20 cellular contexts compared by ENCODE assay signal in the genomic region with DNA sequence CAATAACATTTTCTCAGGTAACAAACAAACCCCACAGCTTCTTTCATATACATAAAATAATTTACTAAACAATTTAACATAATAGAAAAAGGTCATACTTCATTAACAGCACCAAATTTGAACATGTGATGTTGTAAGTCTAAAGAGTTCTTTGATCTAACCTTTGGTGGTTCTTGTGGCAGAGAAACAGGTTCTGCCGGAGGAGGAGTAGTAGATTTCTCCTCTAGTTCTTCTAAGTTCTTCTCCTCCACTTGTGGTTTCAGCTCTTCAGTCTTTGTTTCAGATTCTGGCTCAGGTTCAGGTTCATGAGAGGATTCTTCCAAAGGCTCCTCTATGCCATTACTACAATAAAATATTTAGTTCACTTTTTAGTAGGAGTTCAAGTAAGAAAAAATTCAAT. TPM values are rescaled to one million over a fixed set of nuclear protein-coding genes. Genes with fewer than 3 reads are reported as not detected.
DNase-seq lines count a peak whose midpoint lies in the region; TF ChIP-seq lines count a peak whose summit lies in the region.
"Had no signal": no experiment of that assay in that cellular context is flagged by ENCODE, and none has a peak within 500 bp of the region (broad histone marks: within the 10 kb centered on the region; RNA-seq: fewer than 3 reads in every experiment).

No MANE protein-coding gene starts in this region.

- peak overlapping the region; percentile 83 for H3K27ac Mint-ChIP-seq in activated T-cell treated with anti-CD3 and anti-CD28 coated beads, Interleukin-2, amount 50 U/mL, for 24 hours
- peak overlapping the region; percentile 95 for H3K27ac Mint-ChIP-seq in activated naive CD8-positive, alpha-beta T cell treated with anti-CD3 and anti-CD28 coated beads for 36 hours
- peak overlapping the region; percentile 4 for H3K27ac Mint-ChIP-seq in osteocyte (ENCODE audit: unreplicated experiment)
- H3K27ac Mint-ChIP-seq: nephron had no signal

- peaks cover 96% of the 10 kb centered on the region for H3K36me3 Mint-ChIP-seq in activated T-cell treated with anti-CD3 and anti-CD28 coated beads, Interleukin-2, amount 50 U/mL, for 24 hours (ENCODE audit: low read depth)
- H3K36me3 Mint-ChIP-seq in activated naive CD8-positive, alpha-beta T cell treated with anti-CD3 and anti-CD28 coated beads for 36 hours = peaks cover 49% of the 10 kb centered on the region
- peaks cover 34% of the 10 kb centered on the region for H3K36me3 Mint-ChIP-seq in osteocyte (ENCODE audit: unreplicated experiment)

- no peaks in the 10 kb centered on the region for H4K20me1 ChIP-seq in MM.1S (ENCODE audit: insufficient read depth, low read length)

- peaks cover 85% of the 10 kb centered on the region for H3K79me2 ChIP-seq in MM.1S (ENCODE audit: low read length)

- no peak overlapping the region for H3K4me2 ChIP-seq in MM.1S (ENCODE audit: low read depth, low read length)

- TF ChIP-seq CTCF in MM.1S (IDR thresholded peaks at IDR 0.05; ENCODE audit: low read length) = no peak
- no peak for TF ChIP-seq CTCF in osteocyte (IDR thresholded peaks at IDR 0.05)

- no peak for DNase-seq in activated T-cell treated with anti-CD3 and anti-CD28 coated beads, Interleukin-2, amount 50 U/mL, for 24 hours
- DNase-seq in activated T-cell treated with anti-CD3 and anti-CD28 coated beads for 4 hours = no peak
- no peak for DNase-seq in MM.1S
- no peak for DNase-seq in activated naive CD8-positive, alpha-beta T cell treated with anti-CD3 and anti-CD28 coated beads for 36 hours
- DNase-seq in osteocyte (ENCODE audit: extremely low spot score, unreplicated experiment) = no peak
- DNase-seq in C1 segment of cervical spinal cord (lab: John Stamatoyannopoulos, UW) = no peak
- no peak for DNase-seq in CD1c-positive myeloid dendritic cell (ENCODE audit: extremely low spot score)
- DNase-seq in pons (ENCODE audit: low spot score) = no peak
- DNase-seq: ACHN, Caco-2, erythroblast, NCI-H1092 treated with DMSO at 0.1 percent for 48 hours, SW 1271 had no signal

- peaks cover 69% of the 10 kb centered on the region for H3K4me1 Mint-ChIP-seq in activated T-cell treated with anti-CD3 and anti-CD28 coated beads, Interleukin-2, amount 50 U/mL, for 24 hours (ENCODE audit: low read depth)
- peaks cover 68% of the 10 kb centered on the region for H3K4me1 Mint-ChIP-seq in activated naive CD8-positive, alpha-beta T cell treated with anti-CD3 and anti-CD28 coated beads for 36 hours
- H3K4me1 Mint-ChIP-seq in osteocyte (ENCODE audit: unreplicated experiment) = peaks cover 2% of the 10 kb centered on the region
- H3K4me1 Mint-ChIP-seq: nephron had no signal

- peaks cover 21% of the 10 kb centered on the region for H3K4me1 ChIP-seq in MM.1S (ENCODE audit: low read length)
- H3K4me1 ChIP-seq: ascending aorta, vagina had no signal

- H3K9me3 ChIP-seq in MM.1S (replicated peaks; ENCODE audit: insufficient read depth, low read length) = no peaks in the 10 kb centered on the region
- H3K9me3 ChIP-seq: ascending aorta, Caco-2, vagina had no signal

- no peaks in the 10 kb centered on the region for H3K27me3 Mint-ChIP-seq in activated T-cell treated with anti-CD3 and anti-CD28 coated beads, Interleukin-2, amount 50 U/mL, for 24 hours
- H3K27me3 Mint-ChIP-seq in activated naive CD8-positive, alpha-beta T cell treated with anti-CD3 and anti-CD28 coated beads for 36 hours = no peaks in the 10 kb centered on the region
- H3K27me3 Mint-ChIP-seq in osteocyte (ENCODE audit: unreplicated experiment) = no peaks in the 10 kb centered on the region

- H3K9me2 ChIP-seq in MM.1S (replicated peaks; ENCODE audit: insufficient read depth, low read length) = no peaks in the 10 kb centered on the region

- H3K27me3 ChIP-seq in MM.1S (replicated peaks; ENCODE audit: insufficient read depth, low read length) = no peaks in the 10 kb centered on the region
- H3K27me3 ChIP-seq: ascending aorta, vagina had no signal

- H3F3A ChIP-seq in MM.1S (ENCODE audit: insufficient read depth, low read length) = peaks cover 5% of the 10 kb centered on the region; the same call in 1 of the 2 replicates

- no peaks in the 10 kb centered on the region for H3K9me3 Mint-ChIP-seq in activated T-cell treated with anti-CD3 and anti-CD28 coated beads, Interleukin-2, amount 50 U/mL, for 24 hours
- no peaks in the 10 kb centered on the region for H3K9me3 Mint-ChIP-seq in activated naive CD8-positive, alpha-beta T cell treated with anti-CD3 and anti-CD28 coated beads for 36 hours
- no peaks in the 10 kb centered on the region for H3K9me3 Mint-ChIP-seq in osteocyte (ENCODE audit: unreplicated experiment)
- H3K9me3 Mint-ChIP-seq: nephron had no signal

- no peak overlapping the region for H2AFZ ChIP-seq in MM.1S (ENCODE audit: low read length)

- peak overlapping the region; percentile 32 for H3K4me3 Mint-ChIP-seq in activated T-cell treated with anti-CD3 and anti-CD28 coated beads, Interleukin-2, amount 50 U/mL, for 24 hours
- peak overlapping the region; percentile 52 for H3K4me3 Mint-ChIP-seq in activated naive CD8-positive, alpha-beta T cell treated with anti-CD3 and anti-CD28 coated beads for 36 hours
- no peak overlapping the region for H3K4me3 Mint-ChIP-seq in osteocyte (ENCODE audit: unreplicated experiment)
- H3K4me3 Mint-ChIP-seq: nephron had no signal

- peak overlapping the region; percentile 46; the same call in 1 of the 2 replicates for H3K27ac ChIP-seq in MM.1S (ENCODE audit: low read length)
- H3K27ac ChIP-seq: ascending aorta, coronary artery, RWPE1, vagina, VCaP had no signal

- H3K4me3 ChIP-seq in MM.1S (ENCODE audit: low read length) = no peak overlapping the region
- H3K4me3 ChIP-seq: ascending aorta, coronary artery, vagina had no signal

- no peak overlapping the region for H3K9ac ChIP-seq in MM.1S (ENCODE audit: low read length)

- H3K36me3 ChIP-seq in MM.1S (replicated peaks; ENCODE audit: insufficient read depth, low read length) = peaks cover 15% of the 10 kb centered on the region

RNA-seq across cellular contexts. Expression of gene G3BP2, which starts 18.3 kb away (rescaled TPM):
- 100 to 1,000 TPM; 249 to 251 TPM for total RNA-seq in activated naive CD8-positive, alpha-beta T cell treated with anti-CD3 and anti-CD28 coated beads for 36 hours
- total RNA-seq in osteocyte = 138 and 141 TPM in 2 replicates

RNA-seq across cellular contexts. Expression of gene CDKL2, which starts 24.6 kb away (rescaled TPM):
- under 1 TPM; 0.60 to 0.84 TPM for total RNA-seq in activated naive CD8-positive, alpha-beta T cell treated with anti-CD3 and anti-CD28 coated beads for 36 hours
- 2.3 and 5.0 TPM in 2 replicates for total RNA-seq in osteocyte
- total RNA-seq: ascending aorta, G401 had no signal

Comparison
In these comparisons a context has a peak if more than half of its experiments do, and no peak if none do; other contexts are left out.
1. H3K27ac Mint-ChIP-seq: peak in every context shown above with its lines; median percentile 95 in activated naive CD8-positive, alpha-beta T cell treated with anti-CD3 and anti-CD28 coated beads for 36 hours; 83 in activated T-cell treated with anti-CD3 and anti-CD28 coated beads, Interleukin-2, amount 50 U/mL, for 24 hours; 4 in osteocyte.